Comparison of ENCODE assay signal across 17 cellular contexts in the genomic region with DNA sequence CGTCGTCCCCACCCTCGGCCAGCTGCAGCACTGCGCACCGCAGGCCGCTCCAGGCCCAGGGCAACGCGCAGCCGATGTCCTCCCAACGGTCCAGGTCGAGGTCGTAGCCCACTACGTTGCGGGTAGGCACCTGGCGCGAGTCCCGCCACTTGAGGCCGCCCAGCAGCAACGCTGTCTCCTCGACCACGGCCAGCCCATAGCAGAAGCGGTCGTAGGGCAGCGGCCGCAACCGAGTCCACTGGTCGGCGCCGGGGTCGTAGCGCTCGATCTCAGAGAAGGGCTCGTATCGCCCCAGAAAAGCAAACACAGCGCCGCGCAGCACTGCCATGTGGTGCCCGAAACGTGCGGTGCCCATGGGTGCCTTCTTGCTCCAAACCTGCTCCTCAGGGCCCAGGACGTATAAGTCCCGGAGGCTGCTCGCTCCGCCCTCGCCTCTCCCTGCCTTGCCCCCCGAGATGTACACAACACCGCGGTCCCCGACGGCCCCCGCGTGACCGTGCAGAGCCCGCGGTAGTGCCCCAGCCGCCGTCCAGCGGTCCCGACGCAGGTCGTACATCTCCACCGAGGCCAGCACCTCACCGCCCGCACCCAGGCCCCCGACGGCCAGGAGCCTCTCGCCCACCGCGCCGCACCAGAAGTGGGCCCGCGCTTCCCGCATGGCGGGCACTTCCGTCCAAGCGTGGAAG. TPM values are rescaled to one million over a fixed set of nuclear protein-coding genes. Genes with fewer than 3 reads are reported as not detected.
DNase-seq lines count a peak whose midpoint lies in the region; ATAC-seq, FAIRE-seq and TF ChIP-seq lines count a peak whose summit lies in the region.
"Had no signal": no experiment of that assay in that cellular context is flagged by ENCODE, and none has a peak within 500 bp of the region (broad histone marks: within the 10 kb centered on the region; RNA-seq: fewer than 3 reads in every experiment).

No MANE protein-coding gene starts in this region.

- H3K4me2 ChIP-seq in endothelial cell of umbilical vein (ENCODE audit: insufficient read depth, low read length): no peak overlapping the region

- no peak overlapping the region for H3K9ac ChIP-seq in endothelial cell of umbilical vein (replicated peaks; ENCODE audit: extremely low read depth, insufficient read depth, low read length)

- TF ChIP-seq CTCF in CD14-positive monocyte (IDR thresholded peaks at IDR 0.05): no peak
- TF ChIP-seq CTCF in endothelial cell of umbilical vein (IDR thresholded peaks at IDR 0.05; ENCODE audit: extremely low read depth in 1 of 2, insufficient read depth in 1 of 2, low read depth in 1 of 2, low read length in 2 of 2): no peak
- no peak for TF ChIP-seq CTCF in psoas muscle (IDR thresholded peaks at IDR 0.05)
- no peak for TF ChIP-seq CTCF in endothelial cell (IDR thresholded peaks at IDR 0.05; ENCODE audit: unreplicated experiment)
- TF ChIP-seq CTCF in transverse colon (IDR thresholded peaks at IDR 0.05): no peak

- in situ Hi-C loops in KBM-7 (cut with MboI; ENCODE audit: low pct_unique_long_range_greater_than_20kb, low sequenced_read_pairs) (no loop called here), transverse colon (cut with MboI; ENCODE audit: low pct_ligation_motif_present in 1 of 4, low pct_unique_long_range_greater_than_20kb in 1 of 4, low sequenced_read_pairs in 3 of 4) (no loop called here)

- H3K9me1 ChIP-seq in endothelial cell of umbilical vein (replicated peaks; ENCODE audit: control insufficient read depth, extremely low read depth, insufficient read depth, low read length): no peaks in the 10 kb centered on the region

- H3K27ac ChIP-seq in endothelial cell of umbilical vein (ENCODE audit: insufficient read depth, low read depth, low read length): no peak overlapping the region
- H3K27ac ChIP-seq in psoas muscle: peak overlapping the region; percentile 94
- no peak overlapping the region for H3K27ac ChIP-seq in transverse colon
- H3K27ac ChIP-seq: heart right ventricle, WERI-Rb-1 had no signal

- no peaks in the 10 kb centered on the region for H4K20me1 ChIP-seq in endothelial cell of umbilical vein (replicated peaks; ENCODE audit: control insufficient read depth, extremely low read depth, insufficient read depth, low read length)

- no peaks in the 10 kb centered on the region for H3K36me3 ChIP-seq in endothelial cell of umbilical vein (ENCODE audit: control insufficient read depth in 2 of 2, extremely low read depth in 1 of 2, insufficient read depth in 2 of 2, low read length in 2 of 2)
- H3K36me3 ChIP-seq in psoas muscle (ENCODE audit: insufficient read depth in 1 of 2, low read depth in 1 of 2): no peaks in the 10 kb centered on the region
- H3K36me3 ChIP-seq in transverse colon: no peaks in the 10 kb centered on the region
- H3K36me3 ChIP-seq: heart right ventricle, WERI-Rb-1 had no signal

- peak; percentile 23 for ATAC-seq in GM19463 (IDR thresholded peaks at IDR 0.05; ENCODE audit: unreplicated experiment)
- ATAC-seq in psoas muscle: no peak
- ATAC-seq in activated CD8-positive, alpha-beta memory T cell treated with anti-CD3 and anti-CD28 coated beads, Interleukin-2, amount 10 ng/mL, durations not matched to agents 7 days and 5 days: no peak
- ATAC-seq: HepG2 had no signal

- H3K27me3 ChIP-seq in endothelial cell of umbilical vein (ENCODE audit: control insufficient read depth in 2 of 2, insufficient read depth in 2 of 2, low read length in 2 of 2): peaks cover 12 to 18% of the 10 kb centered on the region in 2 experiments
- H3K27me3 ChIP-seq in psoas muscle (ENCODE audit: insufficient read depth in 3 of 3, low read length in 2 of 3): no peaks in the 10 kb centered on the region
- peaks cover 18% of the 10 kb centered on the region for H3K27me3 ChIP-seq in transverse colon

- TF ChIP-seq POLR2A in endothelial cell of umbilical vein (IDR thresholded peaks at IDR 0.05; ENCODE audit: low read depth, low read length) (no peak), transverse colon (IDR thresholded peaks at IDR 0.05) (no peak)

- WGBS in psoas muscle, 3 donors: 27 to 51% (median 34%) methylated on average over 36 to 76 of the region's 76 CpGs
- WGBS in transverse colon (ENCODE audit: low coverage in 1 of 2), 2 donors: 79% methylated on average over 70 of the region's 76 CpGs; no CpG with 5 or more reads in 1 of the 2 donors

- POLR2A ChIA-PET in endothelial cell of umbilical vein (lab: Charles Lee): no interaction called here

- no peak overlapping the region for H3K4me3 ChIP-seq in endothelial cell of umbilical vein (replicated peaks in 1 of 3; ENCODE audit: insufficient read depth in 1 of 3, low read depth in 1 of 3, low read length in 3 of 3)
- H3K4me3 ChIP-seq in psoas muscle: peak overlapping the region; percentile 65
- no peak overlapping the region for H3K4me3 ChIP-seq in transverse colon
- H3K4me3 ChIP-seq: SK-N-MC had no signal

- H3K4me1 Mint-ChIP-seq in CD14-positive monocyte (peaks cover 2% of the 10 kb centered on the region), endothelial cell (ENCODE audit: unreplicated experiment) (peaks cover 3% of the 10 kb centered on the region)
- H3K4me1 Mint-ChIP-seq in activated CD8-positive, alpha-beta memory T cell treated with anti-CD3 and anti-CD28 coated beads, Interleukin-2, amount 10 ng/mL, durations not matched to agents 7 days and 5 days: peaks cover 2% of the 10 kb centered on the region
- H3K4me1 Mint-ChIP-seq: central memory CD8-positive, alpha-beta T cell had no signal

- H3K36me3 Mint-ChIP-seq in CD14-positive monocyte: no peaks in the 10 kb centered on the region
- peaks cover 3% of the 10 kb centered on the region for H3K36me3 Mint-ChIP-seq in endothelial cell (ENCODE audit: low read depth, unreplicated experiment)
- H3K36me3 Mint-ChIP-seq in activated CD8-positive, alpha-beta memory T cell treated with anti-CD3 and anti-CD28 coated beads, Interleukin-2, amount 10 ng/mL, durations not matched to agents 7 days and 5 days: no peaks in the 10 kb centered on the region

- H3K79me2 ChIP-seq in endothelial cell of umbilical vein (ENCODE audit: control insufficient read depth, insufficient read depth, low read length): no peaks in the 10 kb centered on the region

- no peak overlapping the region for H3K27ac Mint-ChIP-seq in CD14-positive monocyte
- H3K27ac Mint-ChIP-seq in endothelial cell (ENCODE audit: unreplicated experiment): no peak overlapping the region
- H3K27ac Mint-ChIP-seq in activated CD8-positive, alpha-beta memory T cell treated with anti-CD3 and anti-CD28 coated beads, Interleukin-2, amount 10 ng/mL, durations not matched to agents 7 days and 5 days: no peak overlapping the region
- H3K27ac Mint-ChIP-seq: activated naive CD8-positive, alpha-beta T cell treated with anti-CD3 and anti-CD28 coated beads for 36 hours had no signal

- no TSS peak for BruUV-seq in endothelial cell of umbilical vein (replicated peaks; lab: Mats Ljungman, UMichigan)

- TF ChIP-seq EP300 in transverse colon (IDR thresholded peaks at IDR 0.05; ENCODE audit: low read depth): no peak

- dilution Hi-C loops in endothelial cell of umbilical vein (cut with MboI; ENCODE audit: extremely low pct_ligation_motif_present, low sequenced_read_pairs): no loop called here

- H3K9me3 Mint-ChIP-seq in CD14-positive monocyte (peaks cover 2 to 24% (median 9%) of the 10 kb centered on the region in 7 donors), endothelial cell (ENCODE audit: unreplicated experiment) (no peaks in the 10 kb centered on the region)
- H3K9me3 Mint-ChIP-seq in activated CD8-positive, alpha-beta memory T cell treated with anti-CD3 and anti-CD28 coated beads, Interleukin-2, amount 10 ng/mL, durations not matched to agents 7 days and 5 days (ENCODE audit: low read depth): no peaks in the 10 kb centered on the region
- H3K9me3 Mint-ChIP-seq: activated naive CD8-positive, alpha-beta T cell treated with anti-CD3 and anti-CD28 coated beads for 36 hours; central memory CD8-positive, alpha-beta T cell had no signal

- H3K27me3 Mint-ChIP-seq in CD14-positive monocyte (ENCODE audit: low read depth in 3 of 3) (peaks cover 19 to 48% (median 43%) of the 10 kb centered on the region in 3 donors), endothelial cell (ENCODE audit: unreplicated experiment) (no peaks in the 10 kb centered on the region)
- peaks cover 10% of the 10 kb centered on the region for H3K27me3 Mint-ChIP-seq in activated CD8-positive, alpha-beta memory T cell treated with anti-CD3 and anti-CD28 coated beads, Interleukin-2, amount 10 ng/mL, durations not matched to agents 7 days and 5 days
- H3K27me3 Mint-ChIP-seq: central memory CD8-positive, alpha-beta T cell had no signal

- no peaks in the 10 kb centered on the region for H3K4me1 ChIP-seq in endothelial cell of umbilical vein (ENCODE audit: control insufficient read depth, extremely low read depth, insufficient read depth, low read length)
- no peaks in the 10 kb centered on the region for H3K4me1 ChIP-seq in psoas muscle
- no peaks in the 10 kb centered on the region for H3K4me1 ChIP-seq in transverse colon
- H3K4me1 ChIP-seq: heart right ventricle had no signal

- DNase-seq in CD14-positive monocyte (ENCODE audit: low spot score) (no peak), endothelial cell of umbilical vein (ENCODE audit: low read depth, low spot score) (no peak), psoas muscle (peak; percentile 15 to 56), endothelial cell (ENCODE audit: low spot score) (no peak), KBM-7 (no peak), transverse colon (no peak)
- no peak for DNase-seq in activated CD8-positive, alpha-beta memory T cell treated with anti-CD3 and anti-CD28 coated beads, Interleukin-2, amount 10 ng/mL, durations not matched to agents 7 days and 5 days
- DNase-seq: activated naive CD8-positive, alpha-beta T cell treated with anti-CD3 and anti-CD28 coated beads for 36 hours; heart right ventricle; left cardiac atrium; WERI-Rb-1 had no signal

- CTCF ChIA-PET in endothelial cell of umbilical vein (lab: Charles Lee): no interaction called here
- CTCF ChIA-PET in activated CD8-positive, alpha-beta memory T cell treated with anti-CD3 and anti-CD28 coated beads, Interleukin-2, amount 10 ng/mL, durations not matched to agents 7 days and 5 days (lab: Charles Lee): no interaction called here

- H3K4me3 Mint-ChIP-seq in CD14-positive monocyte: peak overlapping the region; percentile 6 to 67
- no peak overlapping the region for H3K4me3 Mint-ChIP-seq in endothelial cell (ENCODE audit: unreplicated experiment)
- H3K4me3 Mint-ChIP-seq in activated CD8-positive, alpha-beta memory T cell treated with anti-CD3 and anti-CD28 coated beads, Interleukin-2, amount 10 ng/mL, durations not matched to agents 7 days and 5 days: no peak overlapping the region
- H3K4me3 Mint-ChIP-seq: activated naive CD8-positive, alpha-beta T cell treated with anti-CD3 and anti-CD28 coated beads for 36 hours; central memory CD8-positive, alpha-beta T cell; nephron had no signal

- intact Hi-C loops in CD14-positive monocyte (cut with micrococcal nuclease): no loop called here
- intact Hi-C loops in endothelial cell of umbilical vein (cut with micrococcal nuclease): no loop called here
- intact Hi-C loops in psoas muscle (cut with DNase I): no loop called here
- intact Hi-C loops in transverse colon (cut with DNase I; ENCODE audit: low total_unique reads): no loop called here

- peak overlapping the region; percentile 26 for H2AFZ ChIP-seq in endothelial cell of umbilical vein (ENCODE audit: low read depth, low read length)

- no peak for FAIRE-seq in endothelial cell of umbilical vein (lab: Jason Lieb, UNC)
- FAIRE-seq: HepG2 had no signal

- H3K9me3 ChIP-seq in endothelial cell of umbilical vein (replicated peaks; ENCODE audit: control insufficient read depth, insufficient read depth, low read length) (no peaks in the 10 kb centered on the region), psoas muscle (no peaks in the 10 kb centered on the region), transverse colon (no peaks in the 10 kb centered on the region)

RNA-seq across cellular contexts. Expression of a gene that starts 2.1 kb away (rescaled TPM):
- not detected for polyA plus RNA-seq in CD14-positive monocyte
- total RNA-seq in endothelial cell of umbilical vein: 0.09 TPM in 1 of 2 replicates, not detected in the other
- polyA plus RNA-seq in endothelial cell of umbilical vein: not detected in 2 replicates
- polyA plus RNA-seq in endothelial cell of umbilical vein (2011; cell fraction: cytosol; rRNA removed): not detected in 2 replicates
- polyA plus RNA-seq in endothelial cell of umbilical vein (2011; cell fraction: nucleus; rRNA removed): not detected in 2 replicates
- not detected in 2 replicates for polyA plus RNA-seq in endothelial cell of umbilical vein (2012)
- not detected in 2 replicates for polyA minus RNA-seq in endothelial cell of umbilical vein
- not detected for polyA minus RNA-seq in endothelial cell of umbilical vein (2011; cell fraction: cytosol; rRNA and poly(A)+ RNA removed)
- polyA minus RNA-seq in endothelial cell of umbilical vein (2011; cell fraction: nucleus; rRNA and poly(A)+ RNA removed): not detected in 2 replicates
- total RNA-seq in psoas muscle: 10 to 100 TPM in 2 of 4 donors, 1 to 10 TPM in 2; 7.3 to 23.6 (median 13.1) TPM
- 10 to 100 TPM in 2 of 3 donors, under 1 TPM in 1; 0.99 to 29.6 (median 14.4) TPM for polyA plus RNA-seq in psoas muscle
- total RNA-seq in endothelial cell (ENCODE audit: unreplicated experiment): not detected
- total RNA-seq in transverse colon: 1 to 10 TPM in 3 of 4 donors, under 1 TPM in 1; 0.20 to 3.7 (median 1.8) TPM
- total RNA-seq in activated CD8-positive, alpha-beta memory T cell treated with anti-CD3 and anti-CD28 coated beads, Interleukin-2, amount 10 ng/mL, durations not matched to agents 7 days and 5 days: under 1 TPM; 0.15 to 0.16 TPM
- total RNA-seq: HepG2, OCI-LY7 had no signal
- polyA plus RNA-seq: HepG2 had no signal

Comparison
In these comparisons a context has a peak if more than half of its experiments do, and no peak if none do; other contexts are left out.
1. DNase-seq: peak in psoas muscle (2 of 2); none in CD14-positive monocyte (single experiment), endothelial cell of umbilical vein (single experiment), endothelial cell (single experiment), KBM-7 (single experiment), transverse colon (single experiment) and activated CD8-positive, alpha-beta memory T cell treated with anti-CD3 and anti-CD28 coated beads, Interleukin-2, amount 10 ng/mL, durations not matched to agents 7 days and 5 days (single experiment).
2. H3K4me3 Mint-ChIP-seq: peak in CD14-positive monocyte (2 of 2); none in endothelial cell (single experiment) and activated CD8-positive, alpha-beta memory T cell treated with anti-CD3 and anti-CD28 coated beads, Interleukin-2, amount 10 ng/mL, durations not matched to agents 7 days and 5 days (single experiment).